In the genomic region with DNA sequence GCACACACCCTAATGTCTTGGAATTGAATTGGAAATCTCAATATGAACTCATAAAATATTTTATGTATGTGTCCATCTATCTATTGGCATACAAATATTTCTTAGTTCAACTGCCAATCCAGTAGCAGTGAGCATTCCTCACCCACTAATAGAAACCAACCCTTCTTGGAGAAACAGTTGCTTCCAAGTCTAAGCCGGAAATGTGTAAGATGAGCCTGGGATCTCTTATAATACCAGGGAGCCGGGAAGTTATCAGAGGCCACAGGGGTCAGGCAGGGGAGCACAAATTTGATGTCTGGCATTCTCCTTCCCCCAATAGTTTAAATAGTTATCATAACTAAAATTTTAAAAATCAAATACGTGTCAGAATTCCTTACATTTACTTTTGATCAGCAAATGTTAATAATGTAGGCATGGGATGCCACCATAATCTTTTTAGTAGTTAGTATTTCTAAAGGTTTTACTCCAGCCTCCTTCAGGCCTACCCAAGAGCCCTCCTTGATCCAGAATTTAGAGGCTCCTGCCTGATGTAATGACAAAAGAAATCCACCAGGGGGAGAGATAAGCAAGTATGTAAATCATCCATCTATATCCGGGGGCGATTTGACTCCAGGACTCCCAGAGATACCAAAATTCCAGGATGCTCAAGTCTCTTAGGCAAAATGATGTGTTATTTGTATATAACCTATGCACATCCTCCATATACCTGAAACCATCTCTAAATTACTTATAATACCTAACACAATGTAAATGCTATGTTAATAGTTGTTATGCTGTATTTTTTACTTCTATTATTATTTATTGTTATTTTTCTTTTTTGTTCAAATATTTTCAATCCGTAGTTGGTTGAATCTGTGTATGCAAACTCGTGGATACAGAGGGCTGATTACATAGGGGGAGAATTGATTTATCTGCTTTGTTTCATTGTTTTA, we compare ENCODE assay signal across 1 cellular context.
TF ChIP-seq lines count a peak whose summit lies in the region.

No MANE protein-coding gene starts in this region.

TF ChIP-seq in HEK293, 187 proteins besides CTCF, POLR2A, EP300 and RAD21 (continued from another document):
- TF ChIP-seq ZBTB6 (tag by site-specific recombination; IDR thresholded peaks at IDR 0.05) (no peak), ZNF121 (tag by site-specific recombination; IDR thresholded peaks at IDR 0.05) (no peak), WT1 (tag by site-specific recombination; IDR thresholded peaks at IDR 0.05) (no peak), ZNF76 (tag by site-specific recombination; IDR thresholded peaks at IDR 0.05; ENCODE audit: borderline replicate concordance, low read depth) (no peak), ZBTB1 (tag by site-specific recombination; IDR thresholded peaks at IDR 0.05) (no peak), ZFP37 (tag by site-specific recombination; IDR thresholded peaks at IDR 0.05) (peak; percentile 64; the same call in 1 of the 2 replicates), ZNF214 (tag by site-specific recombination; IDR thresholded peaks at IDR 0.05; ENCODE audit: borderline replicate concordance) (no peak), SP3 (tag by site-specific recombination; IDR thresholded peaks at IDR 0.05) (no peak), ZBTB17 (tag by site-specific recombination; IDR thresholded peaks at IDR 0.05) (0 out of 2 replicates have a peak, but pooled peaks have one; percentile 20), ZNF776 (tag by site-specific recombination; IDR thresholded peaks at IDR 0.05; ENCODE audit: borderline replicate concordance) (no peak), ZSCAN30 (tag by site-specific recombination; IDR thresholded peaks at IDR 0.05) (no peak), ZNF501 (tag by site-specific recombination; IDR thresholded peaks at IDR 0.05) (no peak), ZNF324 (tag by site-specific recombination; IDR thresholded peaks at IDR 0.05) (no peak), PRDM6 (tag by site-specific recombination; IDR thresholded peaks at IDR 0.05) (no peak), ZNF2 (tag by site-specific recombination; IDR thresholded peaks at IDR 0.05) (0 out of 2 replicates have a peak, but pooled peaks have one; percentile 19)
